ENCODE assay signal across 12 cellular contexts in genomic region chr19:10553087-10553667, GRCh38. TPM values are rescaled to one million over a fixed set of nuclear protein-coding genes. Genes with fewer than 3 reads are reported as not detected.
DNase-seq lines count a peak whose midpoint lies in the region; ATAC-seq and TF ChIP-seq lines count a peak whose summit lies in the region.
"Had no signal": no experiment of that assay in that cellular context is flagged by ENCODE, and none has a peak within 500 bp of the region (broad histone marks: within the 10 kb centered on the region; RNA-seq: fewer than 3 reads in every experiment).

No MANE protein-coding gene starts in this region.

- H3K4me3 Mint-ChIP-seq in T-helper 17 cell, result peak overlapping the region; percentile 82
- H3K4me3 Mint-ChIP-seq in immature natural killer cell, result peak overlapping the region; percentile 77 to 86 (median 81)

- H3K79me2 ChIP-seq in DND-41 (ENCODE audit: insufficient read depth, low read length), result peaks cover 29% of the 10 kb centered on the region

- no peaks in the 10 kb centered on the region for H3K9me3 ChIP-seq in BLaER1
- no peaks in the 10 kb centered on the region for H3K9me3 ChIP-seq in DND-41 (ENCODE audit: insufficient read depth, low read length, severe bottlenecking)
- no peaks in the 10 kb centered on the region for H3K9me3 ChIP-seq in T-helper 17 cell (ENCODE audit: control insufficient read depth, low read length, poor library complexity, severe bottlenecking)

- TF ChIP-seq CTCF in DND-41 (IDR thresholded peaks at IDR 0.05; ENCODE audit: borderline replicate concordance, extremely low read depth, low read length, poor library complexity, severe bottlenecking), result no peak

- H3K27me3 ChIP-seq in BLaER1, result no peaks in the 10 kb centered on the region
- no peaks in the 10 kb centered on the region for H3K27me3 ChIP-seq in DND-41 (ENCODE audit: insufficient read depth, low read length, poor library complexity)
- H3K27me3 ChIP-seq: foreskin keratinocyte had no signal

- ATAC-seq in DND-41 (ENCODE audit: insufficient read depth, low read depth) (0 out of 3 replicates have a peak, but pooled peaks have one; percentile 9), T-helper 17 cell (no peak)
- no peak for ATAC-seq in activated CD4-positive, CD25-positive, alpha-beta regulatory T cell treated with anti-CD3 and anti-CD28 coated beads, Interleukin-2, amount 50 U/mL, for 24 hours

- H3K4me1 Mint-ChIP-seq in T-helper 17 cell, result peaks cover 20% of the 10 kb centered on the region
- peaks cover 62 to 66% of the 10 kb centered on the region in 2 donors for H3K4me1 Mint-ChIP-seq in immature natural killer cell

- DNase-seq in DND-41 (peak; percentile 65), T-helper 17 cell (no peak), immature natural killer cell (peak; percentile 36 to 46 (median 41)), COR-L47 (lab: John Stamatoyannopoulos, UW) (no peak), GOT3 (lab: John Stamatoyannopoulos, UW) (no peak)
- DNase-seq: foreskin keratinocyte; NCI-H146; stimulated activated CD4-positive, alpha-beta T cell treated with anti-CD3 and anti-CD28 coated beads, Interleukin-12 subunit alpha, Interleukin-12 subunit beta, amount 100 ng/mL, for 4 hours had no signal

- H3K4me3 ChIP-seq in BLaER1 (peak overlapping the region; percentile 16), DND-41 (ENCODE audit: low read depth in 1 of 2, low read length in 2 of 2) (peak overlapping the region in 1 of 2 experiments; percentile 29; a peak in 1 of 4 replicates)

- H3K27ac Mint-ChIP-seq in T-helper 17 cell, result peak overlapping the region; percentile 89
- peak overlapping the region; percentile 89 to 98 (median 96) for H3K27ac Mint-ChIP-seq in immature natural killer cell

- H3K9me3 Mint-ChIP-seq in immature natural killer cell, result no peaks in the 10 kb centered on the region

- H3K27ac ChIP-seq in BLaER1 (peak overlapping the region; percentile 99), DND-41 (ENCODE audit: low read length) (peak overlapping the region; percentile 96)
- H3K27ac ChIP-seq: foreskin keratinocyte had no signal

- peak overlapping the region; percentile 86 for H3K4me2 ChIP-seq in BLaER1
- H3K4me2 ChIP-seq in DND-41 (ENCODE audit: insufficient read depth, low read length), result peak overlapping the region; percentile 49

- H3K4me1 ChIP-seq in BLaER1, result peaks cover 79% of the 10 kb centered on the region
- H3K4me1 ChIP-seq in DND-41 (ENCODE audit: insufficient read depth, low read length), result peaks cover 76% of the 10 kb centered on the region

- H4K20me1 ChIP-seq in BLaER1, result 0 out of 2 replicates have a peak, but pooled peaks cover 8% of the 10 kb centered on the region
- H4K20me1 ChIP-seq in DND-41 (ENCODE audit: insufficient read depth, low read length), result peaks cover 10% of the 10 kb centered on the region

- H3K27me3 Mint-ChIP-seq in T-helper 17 cell (no peaks in the 10 kb centered on the region), immature natural killer cell (ENCODE audit: low read depth in 3 of 3) (peaks cover 5 to 8% (median 8%) of the 10 kb centered on the region in 3 donors)

- no peak overlapping the region for H2AFZ ChIP-seq in DND-41 (ENCODE audit: low read depth, low read length)

- peak overlapping the region; percentile 85 for H3K9ac ChIP-seq in BLaER1
- H3K9ac ChIP-seq in DND-41 (ENCODE audit: low read depth, low read length), result peak overlapping the region; percentile 50

- peaks cover 92% of the 10 kb centered on the region for H3K36me3 ChIP-seq in BLaER1
- peaks cover 80% of the 10 kb centered on the region for H3K36me3 ChIP-seq in DND-41 (ENCODE audit: insufficient read depth, low read length)

- H3K36me3 Mint-ChIP-seq in T-helper 17 cell (ENCODE audit: low read depth) (peaks cover 2% of the 10 kb centered on the region), immature natural killer cell (peaks cover 3 to 24% (median 5%) of the 10 kb centered on the region in 3 donors)

RNA-seq across cellular contexts. Expression of gene ATG4D, which starts 9.5 kb away (rescaled TPM):
- total RNA-seq in T-helper 17 cell, result 10 to 100 TPM; 70.6 to 70.7 TPM
- 10 to 100 TPM; 13.9 to 42.1 (median 16.1) TPM for polyA plus RNA-seq in immature natural killer cell

RNA-seq across cellular contexts. Expression of gene KRI1, which starts 12.6 kb away (rescaled TPM):
- total RNA-seq in T-helper 17 cell, result 10 to 100 TPM; 33.9 to 43.7 TPM
- polyA plus RNA-seq in immature natural killer cell, result 10 to 100 TPM in 2 of 3 donors, 1 to 10 TPM in 1; 5.7 to 44.4 (median 10.1) TPM

RNA-seq across cellular contexts. Expression of gene CDKN2D, which starts 15.6 kb away (rescaled TPM):
- total RNA-seq in T-helper 17 cell, result 10 to 100 TPM; 71.0 to 83.3 TPM
- polyA plus RNA-seq in immature natural killer cell, result 100 to 1,000 TPM; 253 to 474 (median 308) TPM

RNA-seq across cellular contexts. Expression of gene AP1M2, which starts 33.9 kb away (rescaled TPM):
- total RNA-seq in T-helper 17 cell, result 1 to 10 TPM in 1 of 2 donors, not detected in 1; 2.0 TPM
- polyA plus RNA-seq in immature natural killer cell, result 1 to 10 TPM in 1 of 3 donors, not detected in 2; 1.8 TPM
- total RNA-seq: T-helper 2 cell treated with Interferon-gamma antibody and Interleukin-4, amounts not matched to agents 100 ng/mL and 5 ng/mL, for 36 hours had no signal

RNA-seq across cellular contexts. Expression of gene S1PR5, which starts 35.9 kb away (rescaled TPM):
- 1 to 10 TPM in 1 of 2 donors, under 1 TPM in 1; 0.50 to 1.3 TPM for total RNA-seq in T-helper 17 cell
- polyA plus RNA-seq in immature natural killer cell, result 100 to 1,000 TPM; 383 to 659 (median 399) TPM
- total RNA-seq: T-helper 2 cell treated with Interferon-gamma antibody and Interleukin-4, amounts not matched to agents 100 ng/mL and 5 ng/mL, for 36 hours had no signal
- polyA plus RNA-seq: neural cell had no signal

Comparison
In these comparisons a context has a peak if more than half of its experiments do, and no peak if none do; other contexts are left out.
1. DNase-seq: peak in DND-41 (single experiment) and immature natural killer cell (3 of 3); none in T-helper 17 cell (0 of 3), COR-L47 (single experiment) and GOT3 (single experiment).